Comparison of ENCODE assay signal across 12 cellular contexts in genomic region chr12:18302809-18303430, GRCh38. TPM values are rescaled to one million over a fixed set of nuclear protein-coding genes. Genes with fewer than 3 reads are reported as not detected.
"Had no signal": no experiment of that assay in that cellular context is flagged by ENCODE, and none has a peak within 500 bp of the region (broad histone marks: within the 10 kb centered on the region; RNA-seq: fewer than 3 reads in every experiment).

No MANE protein-coding gene starts in this region.

- H3K4me3 ChIP-seq: GM23248 had no signal

- H3K4me2 ChIP-seq: KMS-11 had no signal

- FAIRE-seq: H54, HTR-8/SVneo had no signal

- H3K27ac ChIP-seq: GM23248, KMS-11 had no signal

- H3K9ac ChIP-seq: GM23248, KMS-11 had no signal

- H3K27me3 Mint-ChIP-seq: IgD-negative memory B cell had no signal

- H3K4me1 Mint-ChIP-seq: IgD-negative memory B cell had no signal

- H2AFZ ChIP-seq: GM23248 had no signal

- H3K36me3 Mint-ChIP-seq: IgD-negative memory B cell had no signal

- DNase-seq: GM23248, GOT3, H9, HCEC 1CT, HFFc6, Karpas-422, KBM-7 had no signal

- H3K4me3 Mint-ChIP-seq: H9, HFFc6, IgD-negative memory B cell had no signal

- H3K27ac Mint-ChIP-seq: HFFc6, IgD-negative memory B cell had no signal

RNA-seq across cellular contexts. Expression of gene PIK3C2G, which starts 41.6 kb away (rescaled TPM):
- total RNA-seq: GM23248, H9, HFFc6, HT-29 had no signal
- polyA plus RNA-seq: GM23248, IgD-negative memory B cell had no signal
